Comparison of ENCODE assay signal across 5 cellular contexts in the genomic region with DNA sequence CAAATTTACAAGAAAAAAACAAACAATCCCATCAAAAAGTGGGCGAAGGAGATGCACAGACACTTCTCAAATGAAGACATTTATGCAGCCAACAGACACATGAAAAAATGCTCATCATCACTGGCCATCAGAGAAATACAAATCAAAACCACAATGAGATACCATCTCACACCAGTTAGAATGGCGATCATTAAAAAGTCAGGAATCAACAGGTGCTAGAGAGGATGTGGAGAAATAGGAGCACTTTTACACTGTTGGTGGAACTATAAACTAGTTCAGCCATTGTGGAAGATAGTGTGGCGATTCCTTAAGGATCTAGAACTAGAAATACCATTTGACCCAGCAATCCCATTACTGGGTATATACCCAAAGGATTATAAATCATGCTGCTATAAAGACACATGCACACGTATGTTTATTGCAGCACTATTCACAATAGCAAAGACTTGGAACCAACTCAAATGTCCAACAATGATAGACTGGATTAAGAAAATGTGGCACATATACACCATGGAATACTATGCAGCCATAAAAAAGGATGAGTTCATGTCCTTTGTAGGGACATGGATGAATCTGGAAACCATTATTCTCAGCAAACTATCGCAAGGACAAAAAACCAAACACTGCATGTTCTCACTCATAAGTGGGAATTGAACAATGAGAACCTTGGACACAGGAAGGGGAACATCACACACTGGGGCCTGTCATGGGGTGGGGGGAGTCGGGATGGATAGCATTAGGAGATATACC. TPM values are rescaled to one million over a fixed set of nuclear protein-coding genes. Genes with fewer than 3 reads are reported as not detected.
"Had no signal": no experiment of that assay in that cellular context is flagged by ENCODE, and none has a peak within 500 bp of the region (broad histone marks: within the 10 kb centered on the region; RNA-seq: fewer than 3 reads in every experiment).

No MANE protein-coding gene starts in this region.

RNA-seq across cellular contexts. Expression of gene RD3, which starts 33.1 kb away (rescaled TPM):
- total RNA-seq: suprapubic skin, temporal lobe, thyroid gland, transverse colon, urinary bladder had no signal
